Comparison of ENCODE assay signal across 36 cellular contexts in the genomic region with DNA sequence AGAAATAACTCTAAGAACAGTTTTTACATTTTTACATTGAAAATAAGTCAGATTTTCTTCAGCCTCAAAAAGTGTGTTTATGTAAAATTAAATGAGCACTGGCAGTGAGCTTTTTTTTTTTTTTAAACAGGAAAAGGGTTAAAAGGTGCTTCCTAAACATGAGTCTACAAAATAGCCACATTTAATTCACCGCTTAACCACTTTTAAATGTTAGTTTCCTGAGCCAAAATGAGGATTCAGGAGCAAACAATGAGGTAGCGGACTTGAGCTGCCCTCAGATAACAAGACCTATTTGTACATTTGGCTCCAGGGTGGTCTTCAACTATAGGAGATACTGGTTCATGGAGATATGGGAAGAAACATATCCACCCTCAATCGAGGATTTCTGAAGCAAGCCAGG. TPM values are rescaled to one million over a fixed set of nuclear protein-coding genes. Genes with fewer than 3 reads are reported as not detected.
"Had no signal": no experiment of that assay in that cellular context is flagged by ENCODE, and none has a peak within 500 bp of the region (broad histone marks: within the 10 kb centered on the region; RNA-seq: fewer than 3 reads in every experiment).

No MANE protein-coding gene starts in this region.

- ATAC-seq: activated CD4-positive, alpha-beta T cell treated with anti-CD3 and anti-CD28 coated beads for 36 hours; activated CD8-positive, alpha-beta memory T cell treated with anti-CD3 and anti-CD28 coated beads, Interleukin-2, amount 10 ng/mL, durations not matched to agents 7 days and 5 days; activated CD8-positive, alpha-beta T cell treated with anti-CD3 and anti-CD28 coated beads, Interleukin-2, amount 10 ng/mL, durations not matched to agents 7 days and 5 days; activated naive CD8-positive, alpha-beta T cell treated with anti-CD3 and anti-CD28 coated beads, Interleukin-2, amount 50 U/mL, for 24 hours; body of pancreas; foreskin keratinocyte; gastrocnemius medialis; heart left ventricle had no signal

- H3K27ac ChIP-seq: adrenal gland, body of pancreas, dorsolateral prefrontal cortex, esophagus muscularis mucosa, foreskin keratinocyte, gastrocnemius medialis, heart left ventricle had no signal

- H3K27ac Mint-ChIP-seq: activated CD4-positive, alpha-beta memory T cell treated with anti-CD3 and anti-CD28 coated beads for 36 hours; activated CD4-positive, alpha-beta T cell treated with anti-CD3 and anti-CD28 coated beads for 36 hours; activated CD4-positive, alpha-beta T cell treated with anti-CD3 and anti-CD28 coated beads, Interleukin-2, amount 10 ng/mL, durations not matched to agents 24 days and 14 days; activated CD8-positive, alpha-beta memory T cell treated with anti-CD3 and anti-CD28 coated beads, Interleukin-2, amount 10 ng/mL, durations not matched to agents 7 days and 5 days; activated CD8-positive, alpha-beta T cell treated with anti-CD3 and anti-CD28 coated beads, Interleukin-2, amount 10 ng/mL, durations not matched to agents 7 days and 5 days; activated naive CD4-positive, alpha-beta T cell treated with anti-CD3 and anti-CD28 coated beads for 36 hours; activated naive CD4-positive, alpha-beta T cell treated with anti-CD3 and anti-CD28 coated beads, Interleukin-2, amount 50 U/mL, for 24 hours; activated naive CD8-positive, alpha-beta T cell treated with anti-CD3 and anti-CD28 coated beads for 36 hours; activated naive CD8-positive, alpha-beta T cell treated with anti-CD3 and anti-CD28 coated beads, Interleukin-2, amount 50 U/mL, for 24 hours; activated T-helper 1 cell treated with anti-CD3 and anti-CD28 coated beads, Interleukin-12 subunit alpha, Interleukin-12 subunit beta, Interleukin-2, Interleukin-4 antibody, amounts not matched to agents 30 ng/mL and 10 ng/mL and 1 ng/mL, durations not matched to agents 14 hours and 24 hours and 36 hours; activated T-helper 2 cell treated with anti-CD3 and anti-CD28 coated beads, Interferon-gamma antibody, Interleukin-2, Interleukin-4, amounts not matched to agents 10 μg/mL and 5 μg/mL and 100 μg/mL, durations not matched to agents 14 hours and 24 hours and 36 hours; endodermal cell had no signal

- H3K27me3 Mint-ChIP-seq: activated CD4-positive, alpha-beta memory T cell treated with anti-CD3 and anti-CD28 coated beads for 36 hours; activated CD4-positive, alpha-beta T cell treated with anti-CD3 and anti-CD28 coated beads, Interleukin-2, amount 10 ng/mL, durations not matched to agents 24 days and 14 days; activated CD8-positive, alpha-beta memory T cell treated with anti-CD3 and anti-CD28 coated beads, Interleukin-2, amount 10 ng/mL, durations not matched to agents 7 days and 5 days had no signal

- H3K36me3 Mint-ChIP-seq: activated CD8-positive, alpha-beta memory T cell treated with anti-CD3 and anti-CD28 coated beads, Interleukin-2, amount 10 ng/mL, durations not matched to agents 7 days and 5 days; activated naive CD4-positive, alpha-beta T cell treated with anti-CD3 and anti-CD28 coated beads, Interleukin-2, amount 50 U/mL, for 24 hours; activated naive CD8-positive, alpha-beta T cell treated with anti-CD3 and anti-CD28 coated beads for 36 hours had no signal

- DNase-seq: activated CD4-positive, alpha-beta memory T cell treated with anti-CD3 and anti-CD28 coated beads for 36 hours; activated CD4-positive, alpha-beta T cell treated with anti-CD3 and anti-CD28 coated beads for 36 hours; activated CD4-positive, alpha-beta T cell treated with anti-CD3 and anti-CD28 coated beads, Interleukin-2, amount 10 ng/mL, durations not matched to agents 24 days and 14 days; activated CD4-positive, CD25-positive, alpha-beta regulatory T cell; activated CD4-positive, CD25-positive, alpha-beta regulatory T cell treated with anti-CD3 and anti-CD28 coated beads, Interleukin-2, amount 50 U/mL, for 72 hours; activated CD8-positive, alpha-beta memory T cell treated with anti-CD3 and anti-CD28 coated beads, Interleukin-2, amount 10 ng/mL, durations not matched to agents 7 days and 5 days; activated CD8-positive, alpha-beta memory T cell treated with anti-CD3 and anti-CD28 coated beads, Interleukin-2, amount 50 U/mL, for 4 hours; activated CD8-positive, alpha-beta T cell treated with anti-CD3 and anti-CD28 coated beads, Interleukin-2, amount 10 ng/mL, durations not matched to agents 7 days and 5 days; activated effector memory CD4-positive, alpha-beta T cell treated with anti-CD3 and anti-CD28 coated beads, Interleukin-2, amount 50 U/mL, for 16 hours; activated naive CD4-positive, alpha-beta T cell treated with anti-CD3 and anti-CD28 coated beads for 36 hours; activated naive CD8-positive, alpha-beta T cell treated with anti-CD3 and anti-CD28 coated beads for 36 hours; activated naive CD8-positive, alpha-beta T cell treated with anti-CD3 and anti-CD28 coated beads, Interleukin-2, amount 50 U/mL, for 24 hours; activated T-cell treated with anti-CD3 and anti-CD28 coated beads, Interleukin-2, amount 50 U/mL, for 1 hour; activated T-cell treated with anti-CD3 and anti-CD28 coated beads, Interleukin-2, amount 50 U/mL, for 48 hours; adrenal gland; amygdala; aorta; body of pancreas; caudate nucleus; cortex of kidney; dorsolateral prefrontal cortex; effector memory CD4-positive, alpha-beta T cell; endodermal cell; erythroblast; foreskin keratinocyte; gastrocnemius medialis; glutamatergic neuron; heart left ventricle; T-helper 2 cell had no signal

- H3K4me1 ChIP-seq: adrenal gland, body of pancreas, esophagus muscularis mucosa, foreskin keratinocyte, gastrocnemius medialis, heart left ventricle had no signal

- H3K79me2 ChIP-seq: hepatocyte had no signal

- H3K4me1 Mint-ChIP-seq: activated CD4-positive, alpha-beta T cell treated with anti-CD3 and anti-CD28 coated beads for 36 hours; activated CD4-positive, alpha-beta T cell treated with anti-CD3 and anti-CD28 coated beads, Interleukin-2, amount 10 ng/mL, durations not matched to agents 24 days and 14 days; activated CD8-positive, alpha-beta memory T cell treated with anti-CD3 and anti-CD28 coated beads, Interleukin-2, amount 10 ng/mL, durations not matched to agents 7 days and 5 days; activated naive CD4-positive, alpha-beta T cell treated with anti-CD3 and anti-CD28 coated beads, Interleukin-2, amount 50 U/mL, for 24 hours; activated naive CD8-positive, alpha-beta T cell treated with anti-CD3 and anti-CD28 coated beads, Interleukin-2, amount 50 U/mL, for 24 hours; endodermal cell had no signal

- H3K4me3 ChIP-seq: adrenal gland, body of pancreas, dorsolateral prefrontal cortex, esophagus muscularis mucosa, gastrocnemius medialis, heart left ventricle, hepatocyte had no signal

- H3K4me3 Mint-ChIP-seq: activated CD4-positive, alpha-beta memory T cell treated with anti-CD3 and anti-CD28 coated beads for 36 hours; activated CD4-positive, alpha-beta T cell treated with anti-CD3 and anti-CD28 coated beads for 36 hours; activated CD4-positive, alpha-beta T cell treated with anti-CD3 and anti-CD28 coated beads, Interleukin-2, amount 10 ng/mL, durations not matched to agents 24 days and 14 days; activated CD8-positive, alpha-beta memory T cell treated with anti-CD3 and anti-CD28 coated beads, Interleukin-2, amount 10 ng/mL, durations not matched to agents 7 days and 5 days; activated CD8-positive, alpha-beta T cell treated with anti-CD3 and anti-CD28 coated beads, Interleukin-2, amount 10 ng/mL, durations not matched to agents 7 days and 5 days; activated naive CD4-positive, alpha-beta T cell treated with anti-CD3 and anti-CD28 coated beads for 36 hours; activated naive CD4-positive, alpha-beta T cell treated with anti-CD3 and anti-CD28 coated beads, Interleukin-2, amount 50 U/mL, for 24 hours; activated naive CD8-positive, alpha-beta T cell treated with anti-CD3 and anti-CD28 coated beads for 36 hours; activated naive CD8-positive, alpha-beta T cell treated with anti-CD3 and anti-CD28 coated beads, Interleukin-2, amount 50 U/mL, for 24 hours; activated T-helper 1 cell treated with anti-CD3 and anti-CD28 coated beads, Interleukin-12 subunit alpha, Interleukin-12 subunit beta, Interleukin-2, Interleukin-4 antibody, amounts not matched to agents 30 ng/mL and 10 ng/mL and 1 ng/mL, durations not matched to agents 14 hours and 24 hours and 36 hours; endodermal cell had no signal

- H3K4me2 ChIP-seq: hepatocyte had no signal

- FAIRE-seq: colon had no signal

- H3K9me3 ChIP-seq: adrenal gland, body of pancreas, esophagus muscularis mucosa, gastrocnemius medialis, heart left ventricle had no signal

- H3K36me3 ChIP-seq: adrenal gland, esophagus muscularis mucosa, gastrocnemius medialis, heart left ventricle had no signal

- H3K27me3 ChIP-seq: adrenal gland, body of pancreas, esophagus muscularis mucosa, foreskin keratinocyte, gastrocnemius medialis, heart left ventricle, hepatocyte had no signal

- H2AFZ ChIP-seq: hepatocyte had no signal

RNA-seq across cellular contexts. Expression of gene AKR1C3, which starts 22.8 kb away (rescaled TPM):
- total RNA-seq: activated CD4-positive, alpha-beta T cell treated with anti-CD3 and anti-CD28 coated beads, Interleukin-2, amount 10 ng/mL, durations not matched to agents 24 days and 14 days; activated CD8-positive, alpha-beta memory T cell treated with anti-CD3 and anti-CD28 coated beads for 36 hours had no signal
